ENCODE assay signal across 17 cellular contexts in the genomic region with DNA sequence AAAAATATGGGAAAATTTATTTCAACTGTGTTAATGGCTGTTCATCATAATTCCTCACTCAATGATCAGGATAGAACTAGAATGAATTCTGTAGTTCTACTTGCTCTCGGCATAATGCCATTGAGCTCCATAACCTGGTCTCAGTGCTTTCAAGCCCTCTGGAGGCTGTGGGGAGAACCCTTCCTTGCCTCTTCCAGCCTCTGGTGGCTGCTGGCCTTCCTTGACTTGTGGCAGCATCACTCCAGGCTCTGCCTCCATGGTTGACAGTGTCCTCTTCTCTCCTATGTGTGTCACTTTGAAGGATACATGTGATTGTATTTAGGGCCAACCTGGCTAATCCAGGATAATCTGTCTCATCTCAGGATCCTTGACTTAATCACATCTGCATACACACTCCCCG. TPM values are rescaled to one million over a fixed set of nuclear protein-coding genes. Genes with fewer than 3 reads are reported as not detected.
DNase-seq lines count a peak whose midpoint lies in the region; ATAC-seq, FAIRE-seq and TF ChIP-seq lines count a peak whose summit lies in the region.
"Had no signal": no experiment of that assay in that cellular context is flagged by ENCODE, and none has a peak within 500 bp of the region (broad histone marks: within the 10 kb centered on the region; RNA-seq: fewer than 3 reads in every experiment).

No MANE protein-coding gene starts in this region.

- ATAC-seq in CD8-positive, alpha-beta T cell: no peak
- peak; percentile 43 for ATAC-seq in WTC11
- ATAC-seq: activated T-cell treated with anti-CD3 and anti-CD28 coated beads, Interleukin-2, amount 50 U/mL, for 4 hours; T-cell had no signal

- no peaks in the 10 kb centered on the region for H4K20me1 ChIP-seq in hepatocyte (ENCODE audit: insufficient read depth, poor library complexity, severe bottlenecking)
- H4K20me1 ChIP-seq in mammary epithelial cell (ENCODE audit: insufficient read depth, low read length): no peaks in the 10 kb centered on the region

- H2AFZ ChIP-seq in hepatocyte: no peak overlapping the region
- no peak overlapping the region for H2AFZ ChIP-seq in mammary epithelial cell (ENCODE audit: low read depth, low read length)

- intact Hi-C loops in CD8-positive, alpha-beta T cell (cut with DNase I, micrococcal nuclease): loop anchor here in 1 of 2 experiments (10.0 kb wide), 1 partner anchor 57 kb away; no protein-coding TSS in a partner anchor
- intact Hi-C loops in mammary epithelial cell (cut with micrococcal nuclease): loop anchor here (5.0 kb wide), 1 partner anchor 35 kb away; no protein-coding TSS in a partner anchor

- H3K4me3 Mint-ChIP-seq in CD8-positive, alpha-beta T cell: no peak overlapping the region
- no peak overlapping the region for H3K4me3 Mint-ChIP-seq in WTC11
- H3K4me3 Mint-ChIP-seq: activated T-cell treated with anti-CD3 and anti-CD28 coated beads, Interleukin-2, amount 50 U/mL, for 4 hours; naive B cell; T-cell had no signal

- H3K9me3 ChIP-seq in CD8-positive, alpha-beta T cell (ENCODE audit: low read length): no peaks in the 10 kb centered on the region
- no peaks in the 10 kb centered on the region for H3K9me3 ChIP-seq in hepatocyte (ENCODE audit: low read depth)
- no peaks in the 10 kb centered on the region for H3K9me3 ChIP-seq in mammary epithelial cell (replicated peaks; ENCODE audit: insufficient read depth, low read length)

- no TSS peak for BruUV-seq in mammary epithelial cell (replicated peaks; lab: Mats Ljungman, UMichigan)

- H3K36me3 ChIP-seq in CD8-positive, alpha-beta T cell (ENCODE audit: insufficient read depth, low read length): peaks cover 11% of the 10 kb centered on the region
- H3K36me3 ChIP-seq in hepatocyte (replicated peaks; ENCODE audit: insufficient read depth, low read depth) (no peaks in the 10 kb centered on the region), mammary epithelial cell (ENCODE audit: insufficient read depth, low read length) (peaks cover 10% of the 10 kb centered on the region)

- no peak overlapping the region for H3K9ac ChIP-seq in mammary epithelial cell (ENCODE audit: insufficient read depth, low read length)

- WGBS in hepatocyte (ENCODE audit: low lambda C conversion rate, missing lambda C conversion rate): 70% methylated on average over 2 of the region's 2 CpGs
- WGBS in mammary epithelial cell (ENCODE audit: low coverage, missing lambda C conversion rate): 94% methylated on average over 2 of the region's 2 CpGs

- H3K27ac ChIP-seq in CD8-positive, alpha-beta T cell (ENCODE audit: low read depth, low read length): no peak overlapping the region
- H3K27ac ChIP-seq in hepatocyte: peak overlapping the region; percentile 61
- no peak overlapping the region for H3K27ac ChIP-seq in mammary epithelial cell (ENCODE audit: insufficient read depth, low read depth, low read length)

- TF ChIP-seq POLR2A in GM12891 (IDR thresholded peaks at IDR 0.05; ENCODE audit: low read depth, low read length): no peak

- H3K27me3 ChIP-seq in CD8-positive, alpha-beta T cell (ENCODE audit: insufficient read depth, low read length): no peaks in the 10 kb centered on the region
- H3K27me3 ChIP-seq in hepatocyte (no peaks in the 10 kb centered on the region), mammary epithelial cell (ENCODE audit: insufficient read depth, low read length) (no peaks in the 10 kb centered on the region)

- CTCF ChIA-PET in CD8-positive, alpha-beta T cell (lab: Charles Lee): interaction anchor here (0.9 to 3.4 kb wide), 2 partner anchors 146 to 193 kb away, joined by 5 to 20 read pairs; no protein-coding TSS in a partner anchor
- CTCF ChIA-PET in WTC11 (lab: Charles Lee) (interaction anchor here (0.7 to 0.9 kb wide), 2 partner anchors 42 to 180 kb away, joined by 3 to 4 read pairs; no protein-coding TSS in a partner anchor), mammary epithelial cell (lab: Charles Lee; ENCODE audit: low non-redundant PET) (no interaction called here)

- H3K4me1 Mint-ChIP-seq in CD8-positive, alpha-beta T cell (ENCODE audit: low read depth): peaks cover 30% of the 10 kb centered on the region
- peaks cover 5% of the 10 kb centered on the region for H3K4me1 Mint-ChIP-seq in WTC11

- no peak overlapping the region for H3K4me3 ChIP-seq in CD8-positive, alpha-beta T cell (ENCODE audit: low read depth, low read length)
- H3K4me3 ChIP-seq in hepatocyte: no peak overlapping the region
- H3K4me3 ChIP-seq in mammary epithelial cell (replicated peaks in 1 of 3; ENCODE audit: insufficient read depth in 1 of 3, low read depth in 2 of 3, low read length in 3 of 3): no peak overlapping the region

- H3K9me2 ChIP-seq in hepatocyte (replicated peaks; ENCODE audit: insufficient read depth): no peaks in the 10 kb centered on the region

- no peak for DNase-seq in CD8-positive, alpha-beta T cell
- DNase-seq in GM12891 (ENCODE audit: insufficient read length, low spot score) (no peak), WTC11 (ENCODE audit: low spot score) (no peak), hepatocyte (ENCODE audit: low spot score) (no peak), ecto neural progenitor cell (ENCODE audit: low spot score) (no peak), mammary epithelial cell (no peak), GM19238 (ENCODE audit: insufficient read length, low spot score) (no peak)
- DNase-seq: activated CD4-positive, alpha-beta T cell treated with anti-CD3 and anti-CD28 coated beads, Interleukin-2, amount 50 U/mL, for 48 hours; activated T-cell treated with anti-CD3 and anti-CD28 coated beads, Interleukin-2, amount 50 U/mL, for 4 hours; COR-L47; Kasumi-1; naive B cell; NCI-H226; stimulated activated CD4-positive, alpha-beta T cell treated with anti-CD3 and anti-CD28 coated beads, Interleukin-1b, Interleukin-23, amount 100 ng/mL, for 48 hours; T-cell had no signal

- H3K4me2 ChIP-seq in hepatocyte (no peak overlapping the region), mammary epithelial cell (ENCODE audit: insufficient read depth, low read depth, low read length) (no peak overlapping the region)

- H3K36me3 Mint-ChIP-seq in CD8-positive, alpha-beta T cell: peaks cover 64% of the 10 kb centered on the region
- no peaks in the 10 kb centered on the region for H3K36me3 Mint-ChIP-seq in WTC11

- TF ChIP-seq CTCF in CD8-positive, alpha-beta T cell (IDR thresholded peaks at IDR 0.05): no peak
- TF ChIP-seq CTCF in WTC11 (IDR thresholded peaks at IDR 0.05) (no peak), hepatocyte (IDR thresholded peaks at IDR 0.05; ENCODE audit: poor library complexity) (no peak), mammary epithelial cell (conservative IDR thresholded peaks at IDR 0.05 in 1 of 2, IDR thresholded peaks at IDR 0.05 in 1 of 2; ENCODE audit: extremely low read depth in 1 of 2, insufficient read depth in 1 of 2, low read depth in 1 of 2, low read length in 2 of 2) (no peak)

- H3K27ac Mint-ChIP-seq in CD8-positive, alpha-beta T cell: peak overlapping the region; percentile 42
- H3K27ac Mint-ChIP-seq in WTC11: no peak overlapping the region

- dilution Hi-C loops in mammary epithelial cell (cut with HindIII; ENCODE audit: low sequenced_read_pairs): no loop called here

- H3K27me3 Mint-ChIP-seq in CD8-positive, alpha-beta T cell (ENCODE audit: low read depth): no peaks in the 10 kb centered on the region
- no peaks in the 10 kb centered on the region for H3K27me3 Mint-ChIP-seq in WTC11 (ENCODE audit: low read depth)
- H3K27me3 Mint-ChIP-seq: naive B cell, T-cell had no signal

- no peaks in the 10 kb centered on the region for H3K79me2 ChIP-seq in hepatocyte
- no peaks in the 10 kb centered on the region for H3K79me2 ChIP-seq in mammary epithelial cell (ENCODE audit: insufficient read depth, low read length)

- POLR2A ChIA-PET in CD8-positive, alpha-beta T cell (lab: Charles Lee): no interaction called here
- POLR2A ChIA-PET in WTC11 (lab: Charles Lee): interaction anchor here (0.7 kb wide), 1 partner anchor 611 kb away, joined by 4 read pairs; no protein-coding TSS in a partner anchor

- peak; percentile 13 for FAIRE-seq in GM12891 (lab: Jason Lieb, UNC)
- FAIRE-seq: G401.6, urothelium cell line had no signal

- in situ Hi-C loops in mammary epithelial cell (cut with MboI; ENCODE audit: low sequenced_read_pairs in 2 of 2): loop anchor here (5.0 to 10.0 kb wide), 2 partner anchors 145 to 147 kb away; no protein-coding TSS in a partner anchor

- no peaks in the 10 kb centered on the region for H3K9me3 Mint-ChIP-seq in CD8-positive, alpha-beta T cell
- H3K9me3 Mint-ChIP-seq in WTC11: no peaks in the 10 kb centered on the region
- H3K9me3 Mint-ChIP-seq: activated T-cell treated with anti-CD3 and anti-CD28 coated beads, Interleukin-2, amount 50 U/mL, for 4 hours; naive B cell; T-cell had no signal

- H3K4me1 ChIP-seq in CD8-positive, alpha-beta T cell (ENCODE audit: insufficient read depth, low read length): peaks cover 10% of the 10 kb centered on the region
- H3K4me1 ChIP-seq in hepatocyte (ENCODE audit: insufficient read depth): peaks cover 8% of the 10 kb centered on the region
- peaks cover 16% of the 10 kb centered on the region for H3K4me1 ChIP-seq in mammary epithelial cell (ENCODE audit: insufficient read depth, low read length)

TF ChIP-seq in GM12891, 5 proteins besides CTCF, POLR2A, EP300 and RAD21:
- no peak for TF ChIP-seq PAX5 (IDR thresholded peaks at IDR 0.05; ENCODE audit: insufficient read depth, low read length, severe bottlenecking)
- TF ChIP-seq POLR2AphosphoS5 (IDR thresholded peaks at IDR 0.05; ENCODE audit: low read depth, low read length): no peak

RNA-seq across cellular contexts. Expression of a gene that starts 26.9 kb away (rescaled TPM):
- 1 to 10 TPM in 1 of 2 experiments, under 1 TPM in 1; 0.31 to 1.2 TPM for total RNA-seq in CD8-positive, alpha-beta T cell
- 2.6 TPM for polyA plus RNA-seq in GM12891 (2012; ENCODE audit: low read depth, missing spikeins)
- total RNA-seq in WTC11 (2021) (12.9 to 19.3 TPM (median 16.1 TPM) in 3 replicates), hepatocyte (5.3 and 7.5 TPM in 2 replicates), mammary epithelial cell (10 to 100 TPM in 1 of 2 donors, 1 to 10 TPM in 1; 9.0 to 10.9 TPM)
- polyA plus RNA-seq in hepatocyte (3.6 and 4.6 TPM in 2 replicates), mammary epithelial cell (7.9 TPM)
- 2.7 TPM for polyA minus RNA-seq in mammary epithelial cell
